ENCODE assay signal across 2 cellular contexts in genomic region chr2:15511686-15512085, GRCh38.
TF ChIP-seq lines count a peak whose summit lies in the region.

No MANE protein-coding gene starts in this region.

TF ChIP-seq in IMR-90, 13 proteins besides CTCF, POLR2A, EP300 and RAD21 (continued from another document):
- TF ChIP-seq ELK1 (IDR thresholded peaks at IDR 0.05; ENCODE audit: borderline replicate concordance, low read depth, low read length) (no peak), CEBPB (IDR thresholded peaks at IDR 0.05; ENCODE audit: low read depth, low read length) (no peak), NFE2L2 (IDR thresholded peaks at IDR 0.05; ENCODE audit: low read depth, low read length) (no peak), CHD1 (IDR thresholded peaks at IDR 0.05; ENCODE audit: low read depth, low read length) (no peak), SMC3 (IDR thresholded peaks at IDR 0.05; ENCODE audit: low read depth, low read length) (no peak), FOS (IDR thresholded peaks at IDR 0.05; ENCODE audit: low read depth, low read length) (no peak), BHLHE40 (IDR thresholded peaks at IDR 0.05; ENCODE audit: low read depth, low read length) (no peak), MXI1 (IDR thresholded peaks at IDR 0.05; ENCODE audit: borderline replicate concordance, low read depth, low read length) (no peak), RCOR1 (IDR thresholded peaks at IDR 0.05; ENCODE audit: insufficient replicate concordance, low read length) (no peak), RFX5 (IDR thresholded peaks at IDR 0.05; ENCODE audit: low read depth, low read length) (no peak), MAZ (IDR thresholded peaks at IDR 0.05; ENCODE audit: borderline replicate concordance, low read depth, low read length) (no peak), USF2 (IDR thresholded peaks at IDR 0.05; ENCODE audit: low read depth, low read length) (no peak)

TF ChIP-seq in GM12878, 131 proteins besides CTCF, POLR2A, EP300 and RAD21 (continued from another document):
- TF ChIP-seq E2F4 (IDR thresholded peaks at IDR 0.05; ENCODE audit: low read depth, low read length) (no peak), RUNX3 (IDR thresholded peaks at IDR 0.05; ENCODE audit: low read length) (peak; percentile 13; the same call in 1 of the 2 replicates), REST (IDR thresholded peaks at IDR 0.05; ENCODE audit: low read depth, low read length) (no peak), HDAC6 (IDR thresholded peaks at IDR 0.05; ENCODE audit: unreplicated experiment) (no peak), RB1 (IDR thresholded peaks at IDR 0.05; ENCODE audit: borderline replicate concordance) (no peak), SPI1 (IDR thresholded peaks at IDR 0.05; ENCODE audit: borderline replicate concordance, insufficient read depth, low read depth, low read length) (no peak)
